ENCODE assay signal across 20 cellular contexts in the genomic region with DNA sequence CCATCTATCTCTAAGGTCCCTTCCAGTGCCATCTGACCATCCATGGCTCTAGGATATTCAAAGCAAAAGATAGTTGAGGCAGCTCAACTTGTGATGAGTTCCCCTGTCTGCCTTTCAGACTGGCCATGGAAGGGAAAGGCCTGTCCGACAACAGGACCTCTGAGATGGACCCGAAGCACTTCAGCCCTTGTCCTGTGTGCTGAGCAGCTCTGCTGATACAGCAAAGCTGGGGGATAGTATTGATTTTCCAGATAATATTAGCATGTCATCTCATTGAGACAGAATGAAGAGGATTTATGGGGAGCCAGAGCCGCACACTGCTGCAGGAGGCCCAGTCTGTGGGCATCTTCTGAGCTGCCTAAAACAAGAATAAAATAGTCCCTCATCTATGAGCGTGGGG.
"Had no signal": no experiment of that assay in that cellular context is flagged by ENCODE, and none has a peak within 500 bp of the region (broad histone marks: within the 10 kb centered on the region; RNA-seq: fewer than 3 reads in every experiment).

No MANE protein-coding gene starts in this region.

- H3K27me3 ChIP-seq: foreskin keratinocyte, spleen had no signal

- DNase-seq: cerebellar nuclear complex; foreskin keratinocyte; head of caudate nucleus; hippocampal formation; kidney glomerular epithelial cell; psoas muscle; spleen; stimulated activated CD4-positive, alpha-beta T cell treated with anti-CD3 and anti-CD28 coated beads, Interleukin-15, amount 100 ng/mL, for 24 hours; stimulated activated CD4-positive, alpha-beta T cell treated with anti-CD3 and anti-CD28 coated beads, Interleukin-1b, Interleukin-23, amount 100 ng/mL, for 48 hours; stimulated activated CD4-positive, alpha-beta T cell treated with anti-CD3 and anti-CD28 coated beads, Interleukin-4, amount 100 ng/mL, for 24 hours; substantia nigra; trophoblast cell had no signal

- H3K9me3 ChIP-seq: psoas muscle, spleen, thoracic aorta had no signal

- H3K4me3 Mint-ChIP-seq: dendritic cell treated with granulocyte-macrophage colony-stimulating factor and Interleukin-4, amounts not matched to agents 40 ng/mL and 50 ng/mL, for 4 days; mesothelial cell of epicardium; natural killer cell treated with Interleukin-12 subunit alpha and Interleukin-12 subunit beta and Interleukin-15 and Interleukin-18, amount 100 ng/mL, for 72 hours; stimulated activated memory B cell treated with anti-CD40 and anti-IgM and Interleukin-4, amounts not matched to agents 10 μg/mL and 1 μg/mL and 100 μg/mL, for 72 hours; stimulated activated naive CD8-positive, alpha-beta T cell treated with anti-CD3 and anti-CD28 coated beads, Interleukin-15, Interleukin-2, amounts not matched to agents 100 ng/mL and 50 ng/mL, for 24 hours had no signal

- H3K27me3 Mint-ChIP-seq: dendritic cell treated with granulocyte-macrophage colony-stimulating factor and Interleukin-4, amounts not matched to agents 40 ng/mL and 50 ng/mL, for 4 days; natural killer cell treated with Interleukin-12 subunit alpha and Interleukin-12 subunit beta and Interleukin-15 and Interleukin-18, amount 100 ng/mL, for 72 hours; stimulated activated memory B cell treated with anti-CD40 and anti-IgM and Interleukin-4, amounts not matched to agents 10 μg/mL and 1 μg/mL and 100 μg/mL, for 72 hours; stimulated activated naive CD8-positive, alpha-beta T cell treated with anti-CD3 and anti-CD28 coated beads, Interleukin-15, Interleukin-2, amounts not matched to agents 100 ng/mL and 50 ng/mL, for 24 hours had no signal

- H3K27ac Mint-ChIP-seq: dendritic cell treated with granulocyte-macrophage colony-stimulating factor and Interleukin-4, amounts not matched to agents 40 ng/mL and 50 ng/mL, for 4 days; mesothelial cell of epicardium; natural killer cell treated with Interleukin-12 subunit alpha and Interleukin-12 subunit beta and Interleukin-15 and Interleukin-18, amount 100 ng/mL, for 72 hours; stimulated activated memory B cell treated with anti-CD40 and anti-IgM and Interleukin-4, amounts not matched to agents 10 μg/mL and 1 μg/mL and 100 μg/mL, for 72 hours; stimulated activated naive CD8-positive, alpha-beta T cell treated with anti-CD3 and anti-CD28 coated beads, Interleukin-15, Interleukin-2, amounts not matched to agents 100 ng/mL and 50 ng/mL, for 24 hours had no signal

- H3K36me3 Mint-ChIP-seq: mesothelial cell of epicardium; natural killer cell treated with Interleukin-12 subunit alpha and Interleukin-12 subunit beta and Interleukin-15 and Interleukin-18, amount 100 ng/mL, for 72 hours had no signal

- H3K4me1 ChIP-seq: foreskin keratinocyte, psoas muscle, spleen had no signal

- H3K9me3 Mint-ChIP-seq: dendritic cell treated with granulocyte-macrophage colony-stimulating factor and Interleukin-4, amounts not matched to agents 40 ng/mL and 50 ng/mL, for 4 days; mesothelial cell of epicardium; natural killer cell treated with Interleukin-12 subunit alpha and Interleukin-12 subunit beta and Interleukin-15 and Interleukin-18, amount 100 ng/mL, for 72 hours; stimulated activated memory B cell treated with anti-CD40 and anti-IgM and Interleukin-4, amounts not matched to agents 10 μg/mL and 1 μg/mL and 100 μg/mL, for 72 hours; stimulated activated naive CD8-positive, alpha-beta T cell treated with anti-CD3 and anti-CD28 coated beads, Interleukin-15, Interleukin-2, amounts not matched to agents 100 ng/mL and 50 ng/mL, for 24 hours had no signal

- ATAC-seq: esophagus mucosa; foreskin keratinocyte; natural killer cell treated with Interleukin-12 subunit alpha and Interleukin-12 subunit beta and Interleukin-15 and Interleukin-18, amount 100 ng/mL, for 72 hours; psoas muscle; sciatic nerve; stimulated activated memory B cell treated with anti-CD40 and anti-IgM and Interleukin-4, amounts not matched to agents 10 μg/mL and 1 μg/mL and 100 μg/mL, for 72 hours had no signal

- H3K4me1 Mint-ChIP-seq: stimulated activated memory B cell treated with anti-CD40 and anti-IgM and Interleukin-4, amounts not matched to agents 10 μg/mL and 1 μg/mL and 100 μg/mL, for 72 hours had no signal

- H3K4me3 ChIP-seq: psoas muscle, spleen, thoracic aorta had no signal

- H3K36me3 ChIP-seq: spleen, thoracic aorta had no signal

- H3K27ac ChIP-seq: foreskin keratinocyte, psoas muscle, spleen, thoracic aorta had no signal
